In genomic region chr16:62283-62682, GRCh38 we compare ENCODE assay signal across 39 cellular contexts.
"Had no signal": no experiment of that assay in that cellular context is flagged by ENCODE, and none has a peak within 500 bp of the region (broad histone marks: within the 10 kb centered on the region; RNA-seq: fewer than 3 reads in every experiment).

No MANE protein-coding gene starts in this region.

- H3K4me3 ChIP-seq: adrenal gland, body of pancreas, MG63, Peyer's patch had no signal

- FAIRE-seq: astrocyte, bronchial epithelial cell had no signal

- H3K27ac ChIP-seq: adrenal gland, body of pancreas, Peyer's patch, VCaP had no signal

- H3K27me3 ChIP-seq: adrenal gland, body of pancreas, MG63, Peyer's patch had no signal

- H3K4me1 ChIP-seq: adrenal gland had no signal

- ATAC-seq: activated naive CD4-positive, alpha-beta T cell treated with anti-CD3 and anti-CD28 coated beads, Interleukin-2, amount 50 U/mL, for 72 hours; activated T-cell treated with anti-CD3 and anti-CD28 coated beads, Interleukin-2, amount 50 U/mL, for 4 hours; body of pancreas; PC-3 had no signal

- DNase-seq: activated B cell treated with CpG ODN at 0.5 μM for 24 hours; activated CD4-positive, alpha-beta memory T cell treated with anti-CD3 and anti-CD28 coated beads for 36 hours; activated CD4-positive, alpha-beta T cell treated with anti-CD3 and anti-CD28 coated beads for 4 hours; activated CD4-positive, alpha-beta T cell treated with anti-CD3 and anti-CD28 coated beads, Interleukin-2, amount 50 U/mL, for 1 hour; activated CD4-positive, CD25-positive, alpha-beta regulatory T cell treated with anti-CD3 and anti-CD28 coated beads, Interleukin-2, amount 50 U/mL, for 72 hours; activated CD8-positive, alpha-beta memory T cell treated with anti-CD3 and anti-CD28 coated beads, Interleukin-2, amount 50 U/mL, for 4 hours; activated gamma-delta T cell treated with Interleukin-2 at 50 U/mL for 16 hours; activated naive CD4-positive, alpha-beta T cell treated with anti-CD3 and anti-CD28 coated beads for 36 hours; activated T-cell treated with anti-CD3 and anti-CD28 coated beads for 4 hours; activated T-cell treated with anti-CD3 and anti-CD28 coated beads, Interleukin-2, amount 50 U/mL, for 4 hours; adrenal gland; body of pancreas; central memory CD4-positive, alpha-beta T cell; Kasumi-1; KG1; MG63; NCI-H1048; NCI-H1105 treated with DMSO at 0.1 percent for 48 hours; NCI-H1436 treated with DMSO at 0.1 percent for 48 hours; NCI-H1694 treated with DMSO at 0.1 percent for 48 hours; NCI-H2029; NCI-H2107; NCI-H2171; NCI-H510A; NCI-H526; NCI-H748 treated with DMSO at 0.1 percent for 48 hours; NK-92 treated with Interleukin-12 subunit alpha and Interleukin-12 subunit beta, amount 100 ng/mL, for 24 hours; PC-3; RPMI8226; SIG-M5; SW 1271; T-helper 1 cell; T-helper 2 cell; T-helper 9 cell had no signal

- H3K9me3 ChIP-seq: adrenal gland, body of pancreas, MG63, Peyer's patch had no signal
